In genomic region chr20:63686492-63687321, GRCh38 we compare ENCODE assay signal across 6 cellular contexts. TPM values are rescaled to one million over a fixed set of nuclear protein-coding genes. Genes with fewer than 3 reads are reported as not detected.
A peak's percentile ranks its signal among the peaks of the same experiment; 100 is the strongest.
DNase-seq lines count a peak whose midpoint lies in the region; ATAC-seq and TF ChIP-seq lines count a peak whose summit lies in the region.

No MANE protein-coding gene starts in this region.

- H3K4me1 ChIP-seq in thymus (ENCODE audit: control insufficient read depth, insufficient read depth, low read length) = no peaks in the 10 kb centered on the region

- H3K27me3 Mint-ChIP-seq in activated CD4-positive, alpha-beta T cell treated with anti-CD3 and anti-CD28 coated beads, Interleukin-2, amount 10 ng/mL, durations not matched to agents 24 days and 14 days = no peaks in the 10 kb centered on the region

- WGBS in thymus = 58% methylated on average over 45 of the region's 45 CpGs

- H3K4me3 ChIP-seq in AG09309 (ENCODE audit: control insufficient read depth, low read depth, low read length) (no peak overlapping the region), thymus (ENCODE audit: low read length) (no peak overlapping the region)

- peaks cover 17% of the 10 kb centered on the region for H3K36me3 ChIP-seq in thymus (ENCODE audit: control insufficient read depth, insufficient read depth)

- intact Hi-C loops in activated CD4-positive, alpha-beta T cell treated with anti-CD3 and anti-CD28 coated beads, Interleukin-2, amount 10 ng/mL, durations not matched to agents 24 days and 14 days (cut with micrococcal nuclease) = no loop called here

- TF ChIP-seq CTCF in AG09309 (IDR thresholded peaks at IDR 0.05; ENCODE audit: control insufficient read depth, insufficient read depth, low read depth, low read length, missing control alignments) = no peak

- peak overlapping the region; percentile 79 for H3K27ac ChIP-seq in thymus (ENCODE audit: low read depth)

- DNase-seq in AG09309 (ENCODE audit: low read depth) (peak; percentile 66), kidney tubule cell (ENCODE audit: low spot score) (peak; percentile 86)
- peak; percentile 74 for DNase-seq in activated CD4-positive, alpha-beta T cell treated with anti-CD3 and anti-CD28 coated beads, Interleukin-2, amount 10 ng/mL, durations not matched to agents 24 days and 14 days

- H3K27me3 ChIP-seq in thymus (ENCODE audit: control insufficient read depth, insufficient read depth) = no peaks in the 10 kb centered on the region

- no peaks in the 10 kb centered on the region for H3K9me3 Mint-ChIP-seq in activated CD4-positive, alpha-beta T cell treated with anti-CD3 and anti-CD28 coated beads, Interleukin-2, amount 10 ng/mL, durations not matched to agents 24 days and 14 days

- ATAC-seq in HG03565 (IDR thresholded peaks at IDR 0.05; ENCODE audit: unreplicated experiment) (no peak), GM21526 (IDR thresholded peaks at IDR 0.05; ENCODE audit: low FRiP score, unreplicated experiment) (no peak)

- H3K4me3 Mint-ChIP-seq in activated CD4-positive, alpha-beta T cell treated with anti-CD3 and anti-CD28 coated beads, Interleukin-2, amount 10 ng/mL, durations not matched to agents 24 days and 14 days = no peak overlapping the region

- peaks cover 7% of the 10 kb centered on the region for H3K4me1 Mint-ChIP-seq in activated CD4-positive, alpha-beta T cell treated with anti-CD3 and anti-CD28 coated beads, Interleukin-2, amount 10 ng/mL, durations not matched to agents 24 days and 14 days

- H3K9me3 ChIP-seq in thymus (ENCODE audit: control insufficient read depth) = no peaks in the 10 kb centered on the region

- peaks cover 7% of the 10 kb centered on the region for H3K36me3 Mint-ChIP-seq in activated CD4-positive, alpha-beta T cell treated with anti-CD3 and anti-CD28 coated beads, Interleukin-2, amount 10 ng/mL, durations not matched to agents 24 days and 14 days (ENCODE audit: low read depth)

- peak overlapping the region; percentile 73 for H3K27ac Mint-ChIP-seq in activated CD4-positive, alpha-beta T cell treated with anti-CD3 and anti-CD28 coated beads, Interleukin-2, amount 10 ng/mL, durations not matched to agents 24 days and 14 days

RNA-seq across cellular contexts. Expression of gene TNFRSF6B, which starts 9.7 kb away (rescaled TPM):
- not detected in 2 replicates for total RNA-seq in activated CD4-positive, alpha-beta T cell treated with anti-CD3 and anti-CD28 coated beads, Interleukin-2, amount 10 ng/mL, durations not matched to agents 24 days and 14 days
- 34.7 TPM for polyA plus RNA-seq in thymus

RNA-seq across cellular contexts. Expression of gene ARFRP1, which starts 21.1 kb away (rescaled TPM):
- 63.4 and 70.4 TPM in 2 replicates for total RNA-seq in activated CD4-positive, alpha-beta T cell treated with anti-CD3 and anti-CD28 coated beads, Interleukin-2, amount 10 ng/mL, durations not matched to agents 24 days and 14 days
- 94.0 TPM for polyA plus RNA-seq in thymus

RNA-seq across cellular contexts. Expression of gene ZGPAT, which starts 21.1 kb away (rescaled TPM):
- total RNA-seq in activated CD4-positive, alpha-beta T cell treated with anti-CD3 and anti-CD28 coated beads, Interleukin-2, amount 10 ng/mL, durations not matched to agents 24 days and 14 days = 37.3 and 38.1 TPM in 2 replicates
- polyA plus RNA-seq in thymus = 66.6 TPM

RNA-seq across cellular contexts. Expression of gene RTEL1, which starts 28.6 kb away (rescaled TPM):
- 60.7 and 64.7 TPM in 2 replicates for total RNA-seq in activated CD4-positive, alpha-beta T cell treated with anti-CD3 and anti-CD28 coated beads, Interleukin-2, amount 10 ng/mL, durations not matched to agents 24 days and 14 days
- polyA plus RNA-seq in thymus = 18.8 TPM

RNA-seq across cellular contexts. Expression of gene STMN3, which starts 33.5 kb away (rescaled TPM):
- 9.7 and 10.7 TPM in 2 replicates for total RNA-seq in activated CD4-positive, alpha-beta T cell treated with anti-CD3 and anti-CD28 coated beads, Interleukin-2, amount 10 ng/mL, durations not matched to agents 24 days and 14 days
- polyA plus RNA-seq in thymus = 77.9 TPM
